Comparison of ENCODE assay signal across 13 cellular contexts in genomic region chr16:70703835-70704381, GRCh38. TPM values are rescaled to one million over a fixed set of nuclear protein-coding genes. Genes with fewer than 3 reads are reported as not detected.
DNase-seq lines count a peak whose midpoint lies in the region; ATAC-seq, FAIRE-seq and TF ChIP-seq lines count a peak whose summit lies in the region.
"Had no signal": no experiment of that assay in that cellular context is flagged by ENCODE, and none has a peak within 500 bp of the region (broad histone marks: within the 10 kb centered on the region; RNA-seq: fewer than 3 reads in every experiment).

No MANE protein-coding gene starts in this region.

- H3K9ac ChIP-seq in astrocyte (ENCODE audit: low read length) (peak overlapping the region; percentile 75), skeletal muscle tissue (ENCODE audit: low read depth in 1 of 3, low read length in 3 of 3) (peak overlapping the region; percentile 23 to 65 (median 60))

- no peak overlapping the region for H3K27ac Mint-ChIP-seq in astrocyte (ENCODE audit: unreplicated experiment)
- H3K27ac Mint-ChIP-seq: activated T-cell treated with anti-CD3 and anti-CD28 coated beads, Interleukin-2, amount 50 U/mL, for 24 hours; CD4-positive, CD25-positive, alpha-beta regulatory T cell had no signal

- H3K27ac ChIP-seq in HEK293 (ENCODE audit: extremely low read depth, low read depth, low read length) (no peak overlapping the region), astrocyte (ENCODE audit: low read depth, low read length) (peak overlapping the region; percentile 96), lung (ENCODE audit: low read depth in 1 of 2, low read length in 1 of 2) (peak overlapping the region; percentile 57), skeletal muscle tissue (ENCODE audit: low read depth, low read length) (peak overlapping the region; percentile 90)

- peaks cover 30% of the 10 kb centered on the region for H3K4me1 Mint-ChIP-seq in astrocyte (ENCODE audit: low read depth, unreplicated experiment)

- H4K20me1 ChIP-seq in astrocyte (ENCODE audit: insufficient read depth, low read length), result no peaks in the 10 kb centered on the region

- ATAC-seq in lung (ENCODE audit: insufficient read depth, low FRiP score) (no peak), GM21723 (IDR thresholded peaks at IDR 0.05; ENCODE audit: unreplicated experiment) (no peak), GM21528 (IDR thresholded peaks at IDR 0.05; ENCODE audit: low FRiP score, unreplicated experiment) (no peak)
- ATAC-seq: activated CD4-positive, CD25-positive, alpha-beta regulatory T cell treated with anti-CD3 and anti-CD28 coated beads, Interleukin-2, amount 50 U/mL, for 24 hours had no signal

- peak overlapping the region; percentile 74 for H3K4me2 ChIP-seq in astrocyte (ENCODE audit: low read length)

- H3K4me3 ChIP-seq in HEK293 (ENCODE audit: low read depth, low read length), result no peak overlapping the region
- H3K4me3 ChIP-seq in astrocyte (ENCODE audit: insufficient read depth, low read depth, low read length), result no peak overlapping the region
- no peak overlapping the region for H3K4me3 ChIP-seq in lung
- no peak overlapping the region for H3K4me3 ChIP-seq in skeletal muscle tissue (ENCODE audit: low read length in 3 of 3)

- POLR2A ChIA-PET in HEK293 (lab: Yijun Ruan, JAX), result no interaction called here

- CTCF ChIA-PET in HEK293 (lab: Yijun Ruan, JAX), result interaction anchor here (1.5 kb wide), 1 partner anchor 66 kb away, joined by 4 read pairs; no protein-coding TSS in a partner anchor

- H3K36me3 ChIP-seq in HEK293 (ENCODE audit: control insufficient read depth in 2 of 2, insufficient read depth in 1 of 2, low read length in 2 of 2), result no peaks in the 10 kb centered on the region
- no peaks in the 10 kb centered on the region for H3K36me3 ChIP-seq in astrocyte (ENCODE audit: insufficient read depth, low read length)
- H3K36me3 ChIP-seq in lung (ENCODE audit: control insufficient read depth in 2 of 2, insufficient read depth in 2 of 2, low read length in 2 of 2), result peaks cover 0 to 2% of the 10 kb centered on the region in 2 donors
- no peaks in the 10 kb centered on the region for H3K36me3 ChIP-seq in skeletal muscle tissue (ENCODE audit: control insufficient read depth in 3 of 3, insufficient read depth in 3 of 3, low read length in 3 of 3)

- no peaks in the 10 kb centered on the region for H3K27me3 Mint-ChIP-seq in astrocyte (ENCODE audit: low read depth, unreplicated experiment)
- H3K27me3 Mint-ChIP-seq: activated T-cell treated with anti-CD3 and anti-CD28 coated beads, Interleukin-2, amount 50 U/mL, for 24 hours; CD4-positive, CD25-positive, alpha-beta regulatory T cell had no signal

- H3K27me3 ChIP-seq in astrocyte (ENCODE audit: insufficient read depth, low read length) (no peaks in the 10 kb centered on the region), lung (ENCODE audit: control insufficient read depth, insufficient read depth) (no peaks in the 10 kb centered on the region), skeletal muscle tissue (ENCODE audit: control insufficient read depth in 3 of 3, insufficient read depth in 3 of 3, low read length in 3 of 3) (no peaks in the 10 kb centered on the region)

- H3K4me3 Mint-ChIP-seq in astrocyte (ENCODE audit: unreplicated experiment), result no peak overlapping the region
- H3K4me3 Mint-ChIP-seq: activated T-cell treated with anti-CD3 and anti-CD28 coated beads, Interleukin-2, amount 50 U/mL, for 24 hours; CD4-positive, CD25-positive, alpha-beta regulatory T cell had no signal

- FAIRE-seq in astrocyte (lab: Jason Lieb, UNC), result no peak
- FAIRE-seq: small intestine had no signal

- WGBS in lung, 2 donors, result 78 to 89% methylated on average over 5 to 6 of the region's 6 CpGs

- peak overlapping the region; percentile 85 for H2AFZ ChIP-seq in astrocyte (ENCODE audit: low read depth, low read length)

- DNase-seq in astrocyte (ENCODE audit: low read depth) (no peak), lung (ENCODE audit: low spot score) (no peak), NCI-H146 treated with DMSO at 0.1 percent for 48 hours (lab: John Stamatoyannopoulos, UW; ENCODE audit: unreplicated experiment) (no peak), ecto neural progenitor cell (ENCODE audit: low spot score) (no peak)
- DNase-seq: activated T-cell treated with anti-CD3 and anti-CD28 coated beads, Interleukin-2, amount 50 U/mL, for 24 hours; CD4-positive, CD25-positive, alpha-beta regulatory T cell; GDM1 had no signal

- H3K9me3 ChIP-seq in HEK293 (ENCODE audit: control insufficient read depth, insufficient read depth, low read depth, low read length) (no peaks in the 10 kb centered on the region), astrocyte (ENCODE audit: insufficient read depth, low read depth, low read length) (no peaks in the 10 kb centered on the region), lung (ENCODE audit: control insufficient read depth in 2 of 2, insufficient read depth in 1 of 2, low read length in 1 of 2) (no peaks in the 10 kb centered on the region), skeletal muscle tissue (ENCODE audit: control insufficient read depth in 3 of 3, low read length in 3 of 3) (no peaks in the 10 kb centered on the region)

- peaks cover 5% of the 10 kb centered on the region for H3K36me3 Mint-ChIP-seq in astrocyte (ENCODE audit: low read depth, unreplicated experiment)

- H3K9me3 Mint-ChIP-seq in astrocyte (ENCODE audit: unreplicated experiment), result peaks cover 5% of the 10 kb centered on the region
- H3K9me3 Mint-ChIP-seq: activated T-cell treated with anti-CD3 and anti-CD28 coated beads, Interleukin-2, amount 50 U/mL, for 24 hours; CD4-positive, CD25-positive, alpha-beta regulatory T cell had no signal

- no peaks in the 10 kb centered on the region for H3K79me2 ChIP-seq in astrocyte (ENCODE audit: insufficient read depth, low read length)

- TF ChIP-seq CTCF in HEK293 (tag by site-specific recombination; IDR thresholded peaks at IDR 0.05) (no peak), astrocyte (IDR thresholded peaks at IDR 0.05; ENCODE audit: insufficient read depth, low read depth, low read length) (no peak), lung (IDR thresholded peaks at IDR 0.05; ENCODE audit: control extremely low read depth, extremely low read depth) (no peak)

- no peaks in the 10 kb centered on the region for H3K4me1 ChIP-seq in HEK293 (ENCODE audit: control insufficient read depth, insufficient read depth, low read length)
- peaks cover 53% of the 10 kb centered on the region for H3K4me1 ChIP-seq in astrocyte (ENCODE audit: insufficient read depth, low read length)
- H3K4me1 ChIP-seq in lung (ENCODE audit: control insufficient read depth in 2 of 2, insufficient read depth in 2 of 2, low read length in 2 of 2), result peaks cover 0 to 28% of the 10 kb centered on the region in 2 donors
- H3K4me1 ChIP-seq in skeletal muscle tissue (ENCODE audit: control insufficient read depth in 3 of 3, insufficient read depth in 3 of 3, low read length in 3 of 3), result peaks cover 58 to 80% (median 73%) of the 10 kb centered on the region in 3 donors

TF ChIP-seq in HEK293, 187 proteins besides CTCF, POLR2A, EP300 and RAD21:
- no peak for TF ChIP-seq ZNF747 (tag by site-specific recombination; IDR thresholded peaks at IDR 0.05)
- TF ChIP-seq ZXDB (tag by site-specific recombination; IDR thresholded peaks at IDR 0.05), result no peak
- 0 out of 2 replicates have a peak, but pooled peaks have one; percentile 2 for TF ChIP-seq FEZF1 (tag by site-specific recombination; IDR thresholded peaks at IDR 0.05)

RNA-seq across cellular contexts. Expression of gene MTSS2, which starts 18.1 kb away (rescaled TPM):
- total RNA-seq in astrocyte (31.3 and 38.3 TPM in 2 replicates), lung (10 to 100 TPM; 72.5 to 91.3 TPM), skeletal muscle tissue (18.8 TPM)
- 10 to 100 TPM; 40.6 to 74.0 TPM for polyA plus RNA-seq in lung
- polyA plus RNA-seq: CD4-positive, CD25-positive, alpha-beta regulatory T cell had no signal

RNA-seq across cellular contexts. Expression of gene IL34, which starts 57.5 kb away (rescaled TPM):
- total RNA-seq in astrocyte (0.34 and 0.38 TPM in 2 replicates), lung (10 to 100 TPM; 11.6 to 13.0 TPM), skeletal muscle tissue (6.8 TPM)
- polyA plus RNA-seq in lung, result 1 to 10 TPM; 1.5 to 2.7 TPM
- total RNA-seq: CD4-positive, CD25-positive, alpha-beta regulatory T cell had no signal
- polyA plus RNA-seq: CD4-positive, CD25-positive, alpha-beta regulatory T cell had no signal
